ENCODE assay signal across 1 cellular context in genomic region chrX:119467842-119468185, GRCh38.
A peak's percentile ranks its signal among the peaks of the same experiment; 100 is the strongest.
TF ChIP-seq lines count a peak whose summit lies in the region.

No MANE protein-coding gene starts in this region.

TF ChIP-seq in HepG2, 621 proteins besides CTCF, POLR2A, EP300 and RAD21 (continued from another document):
- TF ChIP-seq, protein P1, sequence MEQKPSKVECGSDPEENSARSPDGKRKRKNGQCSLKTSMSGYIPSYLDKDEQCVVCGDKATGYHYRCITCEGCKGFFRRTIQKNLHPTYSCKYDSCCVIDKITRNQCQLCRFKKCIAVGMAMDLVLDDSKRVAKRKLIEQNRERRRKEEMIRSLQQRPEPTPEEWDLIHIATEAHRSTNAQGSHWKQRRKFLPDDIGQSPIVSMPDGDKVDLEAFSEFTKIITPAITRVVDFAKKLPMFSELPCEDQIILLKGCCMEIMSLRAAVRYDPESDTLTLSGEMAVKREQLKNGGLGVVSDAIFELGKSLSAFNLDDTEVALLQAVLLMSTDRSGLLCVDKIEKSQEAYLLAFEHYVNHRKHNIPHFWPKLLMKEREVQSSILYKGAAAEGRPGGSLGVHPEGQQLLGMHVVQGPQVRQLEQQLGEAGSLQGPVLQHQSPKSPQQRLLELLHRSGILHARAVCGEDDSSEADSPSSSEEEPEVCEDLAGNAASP (CRISPR knock-in tag; IDR thresholded peaks at IDR 0.05; ENCODE audit: borderline replicate concordance) = no peak
- TF ChIP-seq TBP (CRISPR knock-in tag; IDR thresholded peaks at IDR 0.05) (no peak), EHMT2 (IDR thresholded peaks at IDR 0.05; ENCODE audit: borderline replicate concordance, low read depth, low read length) (no peak), ZSCAN22 (CRISPR knock-in tag; IDR thresholded peaks at IDR 0.05) (no peak), ZNF850 (CRISPR knock-in tag; conservative IDR thresholded peaks at IDR 0.05) (no peak), RXRB (CRISPR knock-in tag; IDR thresholded peaks at IDR 0.05; ENCODE audit: borderline replicate concordance) (0 out of 2 replicates have a peak, but pooled peaks have one; percentile 5)
